ENCODE assay signal across 9 cellular contexts in genomic region chr3:32432711-32433530, GRCh38. TPM values are rescaled to one million over a fixed set of nuclear protein-coding genes. Genes with fewer than 3 reads are reported as not detected.
DNase-seq lines count a peak whose midpoint lies in the region; ATAC-seq and TF ChIP-seq lines count a peak whose summit lies in the region.
"Had no signal": no experiment of that assay in that cellular context is flagged by ENCODE, and none has a peak within 500 bp of the region (broad histone marks: within the 10 kb centered on the region; RNA-seq: fewer than 3 reads in every experiment).

No MANE protein-coding gene starts in this region.

- H3K4me3 Mint-ChIP-seq in activated T-cell treated with anti-CD3 and anti-CD28 coated beads, Interleukin-2, amount 50 U/mL, for 72 hours = peak overlapping the region; percentile 84 to 88

- no peak overlapping the region for H3K4me2 ChIP-seq in smooth muscle cell

- no peaks in the 10 kb centered on the region for H3F3A ChIP-seq in smooth muscle cell (ENCODE audit: low read depth)

- WGBS in smooth muscle cell (ENCODE audit: low lambda C conversion rate) = 93% methylated on average over 12 of the region's 12 CpGs

- H3K36me3 ChIP-seq in HAP-1 (replicated peaks) (no peaks in the 10 kb centered on the region), smooth muscle cell (ENCODE audit: low read depth) (no peaks in the 10 kb centered on the region)

- H3K79me2 ChIP-seq in smooth muscle cell (ENCODE audit: low read depth) = peaks cover 8% of the 10 kb centered on the region

- no peak overlapping the region for H2AFZ ChIP-seq in smooth muscle cell (ENCODE audit: low read depth)

- ATAC-seq in HG03045 (IDR thresholded peaks at IDR 0.05; ENCODE audit: unreplicated experiment) = peak; percentile 41
- peak; percentile 69 to 74 for ATAC-seq in activated T-cell treated with anti-CD3 and anti-CD28 coated beads, Interleukin-2, amount 50 U/mL, for 72 hours (replicated peaks in 1 of 2)

- in situ Hi-C loops in HAP-1 (cut with MboI; ENCODE audit: low sequenced_read_pairs) = no loop called here

- H3K36me3 Mint-ChIP-seq in activated T-cell treated with anti-CD3 and anti-CD28 coated beads, Interleukin-2, amount 50 U/mL, for 72 hours (ENCODE audit: insufficient read depth in 2 of 2) = peaks cover 1% of the 10 kb centered on the region in 2 donors

- H3K27me3 Mint-ChIP-seq in activated T-cell treated with anti-CD3 and anti-CD28 coated beads, Interleukin-2, amount 50 U/mL, for 72 hours (ENCODE audit: low read depth) = no peaks in the 10 kb centered on the region

- H3K27me3 ChIP-seq in HAP-1 (ENCODE audit: low read depth) (no peaks in the 10 kb centered on the region), smooth muscle cell (ENCODE audit: low read depth) (no peaks in the 10 kb centered on the region)

- H3K4me1 Mint-ChIP-seq in activated T-cell treated with anti-CD3 and anti-CD28 coated beads, Interleukin-2, amount 50 U/mL, for 72 hours (ENCODE audit: low read depth) = peaks cover 94% of the 10 kb centered on the region

- H3K4me3 ChIP-seq in skin epidermis (no peak overlapping the region), HAP-1 (no peak overlapping the region), smooth muscle cell (no peak overlapping the region)

- H3K27ac Mint-ChIP-seq in activated T-cell treated with anti-CD3 and anti-CD28 coated beads, Interleukin-2, amount 50 U/mL, for 72 hours = peak overlapping the region; percentile 97

- no peak overlapping the region for H3K9ac ChIP-seq in smooth muscle cell (ENCODE audit: low read depth)

- no peak for TF ChIP-seq CTCF in smooth muscle cell (IDR thresholded peaks at IDR 0.05; ENCODE audit: borderline replicate concordance, insufficient read depth, poor library complexity, severe bottlenecking)

- no peaks in the 10 kb centered on the region for H3K9me3 ChIP-seq in HAP-1
- H3K9me3 ChIP-seq in smooth muscle cell (replicated peaks; ENCODE audit: low read depth) = no peaks in the 10 kb centered on the region

- H4K20me1 ChIP-seq in smooth muscle cell (ENCODE audit: low read depth) = peaks cover 10% of the 10 kb centered on the region

- no peaks in the 10 kb centered on the region for H3K9me3 Mint-ChIP-seq in activated T-cell treated with anti-CD3 and anti-CD28 coated beads, Interleukin-2, amount 50 U/mL, for 72 hours

- H3K4me1 ChIP-seq in HAP-1 (no peaks in the 10 kb centered on the region), smooth muscle cell (ENCODE audit: low read depth) (no peaks in the 10 kb centered on the region)

- DNase-seq in SIG-M5 treated with dmso at 0.1 percent for 504 hours (lab: John Stamatoyannopoulos, UW; ENCODE audit: unreplicated experiment) (peak; percentile 54), SIG-M5 (lab: John Stamatoyannopoulos, UW) (no peak), HAP-1 (ENCODE audit: low spot score in 2 of 2) (no peak), cortex of kidney (lab: John Stamatoyannopoulos, UW) (no peak), smooth muscle cell (lab: John Stamatoyannopoulos, UW; ENCODE audit: unreplicated experiment) (no peak)
- DNase-seq in activated T-cell treated with anti-CD3 and anti-CD28 coated beads, Interleukin-2, amount 50 U/mL, for 72 hours = peak; percentile 52 to 54
- DNase-seq: activated effector memory CD4-positive, alpha-beta T cell treated with Interleukin-2 at 50 U/mL for 16 hours had no signal

- H3K27ac ChIP-seq in skin epidermis (peak overlapping the region in 15 of 21 experiments; percentile 20 to 88 (median 63)), smooth muscle cell (ENCODE audit: low read depth) (no peak overlapping the region)

RNA-seq across cellular contexts. Expression of gene CMTM7, which starts 41.3 kb away (rescaled TPM):
- total RNA-seq in activated T-cell treated with anti-CD3 and anti-CD28 coated beads, Interleukin-2, amount 50 U/mL, for 72 hours = 10 to 100 TPM; 61.0 to 72.3 TPM
- 7.2 and 23.4 TPM in 2 replicates for total RNA-seq in smooth muscle cell
- 43.1 and 70.6 TPM in 2 replicates for polyA plus RNA-seq in smooth muscle cell

Comparison
In these comparisons a context has a peak if more than half of its experiments do, and no peak if none do; other contexts are left out.
1. DNase-seq: peak in SIG-M5 treated with dmso at 0.1 percent for 504 hours (single experiment) and activated T-cell treated with anti-CD3 and anti-CD28 coated beads, Interleukin-2, amount 50 U/mL, for 72 hours (2 of 2); none in SIG-M5 (single experiment), HAP-1 (0 of 2), cortex of kidney (single experiment) and smooth muscle cell (single experiment).